ENCODE assay signal across 12 cellular contexts in the genomic region with DNA sequence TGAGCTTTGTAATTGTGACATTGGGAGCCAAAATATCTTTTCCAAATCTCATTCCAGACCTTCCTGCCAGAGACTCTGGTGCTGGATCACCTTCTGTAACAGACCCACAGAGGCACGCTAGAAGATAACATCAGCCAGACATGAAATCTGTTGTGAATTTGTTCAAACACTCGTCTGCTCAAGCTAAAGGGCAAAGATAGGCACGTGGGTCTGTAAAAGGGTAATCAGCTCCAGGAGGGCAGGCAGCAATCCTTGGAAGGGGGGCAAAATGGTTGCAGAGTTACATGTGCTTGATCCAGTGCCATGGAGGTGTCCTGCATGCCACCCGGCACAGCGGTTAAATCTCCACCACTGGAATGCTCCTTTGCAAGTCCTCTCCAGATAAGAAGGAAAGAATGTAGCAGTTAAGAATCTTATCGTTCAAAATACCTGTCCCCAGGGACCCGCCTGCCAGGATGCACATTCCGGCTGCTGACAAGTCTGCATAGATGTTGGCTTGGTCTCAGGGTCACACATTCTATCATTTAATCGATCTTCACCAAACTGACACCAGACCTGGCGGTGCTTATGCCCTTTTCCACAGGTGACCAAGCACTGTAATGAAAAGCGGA.
DNase-seq lines count a peak whose midpoint lies in the region; ATAC-seq, FAIRE-seq and TF ChIP-seq lines count a peak whose summit lies in the region.
"Had no signal": no experiment of that assay in that cellular context is flagged by ENCODE, and none has a peak within 500 bp of the region (broad histone marks: within the 10 kb centered on the region; RNA-seq: fewer than 3 reads in every experiment).

No MANE protein-coding gene starts in this region.

- TF ChIP-seq CTCF in choroid plexus epithelial cell (conservative IDR thresholded peaks at IDR 0.05; ENCODE audit: low read depth, low read length) (no peak), left lung (IDR thresholded peaks at IDR 0.05) (no peak), gastrocnemius medialis (IDR thresholded peaks at IDR 0.05 in 4 of 5, conservative IDR thresholded peaks at IDR 0.05 in 1 of 5) (no peak)

- intact Hi-C loops in left lung (cut with DNase I), result no loop called here
- intact Hi-C loops in gastrocnemius medialis (cut with DNase I; ENCODE audit: low total_unique reads), result loop anchor here (2.0 to 5.0 kb wide), 2 partner anchors 72 to 81 kb away; no protein-coding TSS in a partner anchor
- intact Hi-C loops in posterior cingulate gyrus (cut with DNase I), result no loop called here

- no peak overlapping the region for H3K4me3 ChIP-seq in choroid plexus epithelial cell (ENCODE audit: low read depth, low read length)
- H3K4me3 ChIP-seq in left lung, result no peak overlapping the region
- H3K4me3 ChIP-seq in gastrocnemius medialis, result peak overlapping the region; percentile 33 to 41 (median 35)

- H3K9me3 ChIP-seq in left lung (no peaks in the 10 kb centered on the region), gastrocnemius medialis (no peaks in the 10 kb centered on the region)

- peaks cover 0 to 26% of the 10 kb centered on the region in 2 donors for H3K36me3 ChIP-seq in left lung
- peaks cover 0 to 14% of the 10 kb centered on the region in 2 donors for H3K36me3 ChIP-seq in gastrocnemius medialis

- ATAC-seq in left lung, result peak; percentile 76
- ATAC-seq in gastrocnemius medialis, result peak; percentile 12 to 39
- ATAC-seq: stimulated activated effector memory CD8-positive, alpha-beta T cell treated with anti-CD3 and anti-CD28 coated beads, Interleukin-12 subunit alpha, Interleukin-12 subunit beta, amount 100 ng/mL, for 72 hours had no signal

- peak; percentile 33 for DNase-seq in D341Med (ENCODE audit: low spot score)
- peak; percentile 13 for DNase-seq in choroid plexus epithelial cell (ENCODE audit: low read depth)
- peak in 1 of 2 donors; percentile 55 for DNase-seq in left lung
- peak in 1 of 2 donors; percentile 33 for DNase-seq in gastrocnemius medialis
- no peak for DNase-seq in AG08396 (ENCODE audit: low spot score)
- no peak for DNase-seq in GM12891 (ENCODE audit: insufficient read length, low spot score)
- DNase-seq in posterior cingulate gyrus, result no peak
- no peak for DNase-seq in NCI-H1930 (lab: John Stamatoyannopoulos, UW)
- DNase-seq: activated effector memory CD4-positive, alpha-beta T cell treated with anti-CD3 and anti-CD28 coated beads, Interleukin-2, amount 50 U/mL, for 16 hours; NCI-H2171; T-helper 1 cell had no signal

- H3K4me1 ChIP-seq in left lung (no peaks in the 10 kb centered on the region), gastrocnemius medialis (peaks cover 51 to 66% of the 10 kb centered on the region in 2 donors)

- H3K27ac ChIP-seq in left lung, result peak overlapping the region in 1 of 2 donors; percentile 30
- peak overlapping the region; percentile 82 to 92 (median 88) for H3K27ac ChIP-seq in gastrocnemius medialis

- in situ Hi-C loops in gastrocnemius medialis (cut with MboI; ENCODE audit: low sequenced_read_pairs in 4 of 4), result loop anchor here in 1 of 4 donors (10.0 kb wide), 1 partner anchor 78 kb away; no protein-coding TSS in a partner anchor

- H3K27me3 ChIP-seq in left lung, result no peaks in the 10 kb centered on the region
- H3K27me3 ChIP-seq in gastrocnemius medialis, result no peaks in the 10 kb centered on the region

- no peak for FAIRE-seq in GM12891 (lab: Jason Lieb, UNC)

- TF ChIP-seq POLR2A in gastrocnemius medialis (IDR thresholded peaks at IDR 0.05), result no peak
- no peak for TF ChIP-seq POLR2A in GM12891 (IDR thresholded peaks at IDR 0.05; ENCODE audit: low read depth, low read length)

TF ChIP-seq in GM12891, 5 proteins besides CTCF, POLR2A, EP300 and RAD21:
- TF ChIP-seq POU2F2 (IDR thresholded peaks at IDR 0.05; ENCODE audit: low read depth, low read length), result no peak
- no peak for TF ChIP-seq TAF1 (IDR thresholded peaks at IDR 0.05; ENCODE audit: low read depth, low read length)
- no peak for TF ChIP-seq SPI1 (IDR thresholded peaks at IDR 0.05; ENCODE audit: low read depth, low read length)
- no peak for TF ChIP-seq POLR2AphosphoS5 (IDR thresholded peaks at IDR 0.05; ENCODE audit: low read depth, low read length)
- TF ChIP-seq PAX5 (IDR thresholded peaks at IDR 0.05; ENCODE audit: insufficient read depth, low read length, severe bottlenecking), result no peak

Comparison
In these comparisons a context has a peak if more than half of its experiments do, and no peak if none do; other contexts are left out.
1. DNase-seq: peak in D341Med (single experiment) and choroid plexus epithelial cell (single experiment); none in AG08396 (single experiment), GM12891 (single experiment), posterior cingulate gyrus (0 of 10) and NCI-H1930 (0 of 2).
2. H3K4me3 ChIP-seq: peak in gastrocnemius medialis (4 of 4); none in choroid plexus epithelial cell (single experiment) and left lung (0 of 2).